ENCODE assay signal across 23 cellular contexts in genomic region chr3:194013928-194014327, GRCh38.
"Had no signal": no experiment of that assay in that cellular context is flagged by ENCODE, and none has a peak within 500 bp of the region (broad histone marks: within the 10 kb centered on the region; RNA-seq: fewer than 3 reads in every experiment).

No MANE protein-coding gene starts in this region.

- H3K36me3 ChIP-seq: esophagus muscularis mucosa, esophagus squamous epithelium, gastrocnemius medialis, gastroesophageal sphincter, heart left ventricle, heart right ventricle had no signal

- H3K27ac ChIP-seq: coronary artery, dorsolateral prefrontal cortex, epithelial cell of prostate, esophagus muscularis mucosa, esophagus squamous epithelium, foreskin keratinocyte, gastrocnemius medialis, gastroesophageal sphincter, heart left ventricle, heart right ventricle had no signal

- H3K9me3 Mint-ChIP-seq: dendritic cell treated with granulocyte-macrophage colony-stimulating factor and Interleukin-4, amounts not matched to agents 40 ng/mL and 50 ng/mL, for 4 days; effector memory CD8-positive, alpha-beta T cell; endodermal cell had no signal

- H3K4me3 ChIP-seq: coronary artery, dorsolateral prefrontal cortex, esophagus muscularis mucosa, esophagus squamous epithelium, gastrocnemius medialis, gastroesophageal sphincter, heart left ventricle, heart right ventricle had no signal

- H3K27me3 ChIP-seq: esophagus muscularis mucosa, foreskin keratinocyte, gastrocnemius medialis, gastroesophageal sphincter had no signal

- ATAC-seq: effector memory CD8-positive, alpha-beta T cell; esophagus mucosa; foreskin keratinocyte; gastrocnemius medialis; gastroesophageal sphincter; heart left ventricle; heart right ventricle had no signal

- H3K9me3 ChIP-seq: esophagus muscularis mucosa, esophagus squamous epithelium, gastrocnemius medialis, gastroesophageal sphincter, heart left ventricle, heart right ventricle had no signal

- H3K4me3 Mint-ChIP-seq: dendritic cell treated with granulocyte-macrophage colony-stimulating factor and Interleukin-4, amounts not matched to agents 40 ng/mL and 50 ng/mL, for 4 days; effector memory CD8-positive, alpha-beta T cell; endodermal cell had no signal

- H3K4me1 ChIP-seq: esophagus squamous epithelium, foreskin keratinocyte, gastrocnemius medialis had no signal

- H3K27ac Mint-ChIP-seq: dendritic cell treated with granulocyte-macrophage colony-stimulating factor and Interleukin-4, amounts not matched to agents 40 ng/mL and 50 ng/mL, for 4 days; effector memory CD8-positive, alpha-beta T cell; endodermal cell had no signal

- DNase-seq: cortex of kidney; dermis blood vessel endothelial cell; dorsolateral prefrontal cortex; effector CD8-positive, alpha-beta T cell; effector memory CD4-positive, alpha-beta T cell; effector memory CD8-positive, alpha-beta T cell; endodermal cell; erythroblast; esophagus squamous epithelium; foreskin fibroblast; foreskin keratinocyte; foreskin melanocyte; gastrocnemius medialis; glutamatergic neuron; head of caudate nucleus; heart left ventricle; heart right ventricle had no signal
